ENCODE assay signal across 16 cellular contexts in genomic region chr10:3932597-3933380, GRCh38.
DNase-seq lines count a peak whose midpoint lies in the region; ATAC-seq and TF ChIP-seq lines count a peak whose summit lies in the region.
"Had no signal": no experiment of that assay in that cellular context is flagged by ENCODE, and none has a peak within 500 bp of the region (broad histone marks: within the 10 kb centered on the region; RNA-seq: fewer than 3 reads in every experiment).

No MANE protein-coding gene starts in this region.

- H3K27me3 ChIP-seq in DND-41 (ENCODE audit: insufficient read depth, low read length, poor library complexity), result no peaks in the 10 kb centered on the region
- H3K27me3 ChIP-seq: BLaER1 treated with 17β-estradiol and CSF1 and Interleukin-3, amounts not matched to agents 10 nM and 100 nM had no signal

- peaks cover 58% of the 10 kb centered on the region for H3K4me1 Mint-ChIP-seq in activated CD4-positive, alpha-beta T cell treated with anti-CD3 and anti-CD28 coated beads, Interleukin-2, amount 10 ng/mL, durations not matched to agents 7 days and 5 days
- peaks cover 56% of the 10 kb centered on the region for H3K4me1 Mint-ChIP-seq in activated CD8-positive, alpha-beta T cell treated with anti-CD3 and anti-CD28 coated beads for 36 hours (ENCODE audit: low read depth)
- H3K4me1 Mint-ChIP-seq in dendritic cell treated with granulocyte-macrophage colony-stimulating factor and Interleukin-4, amounts not matched to agents 40 ng/mL and 50 ng/mL, for 4 days (ENCODE audit: low read depth), result peaks cover 48% of the 10 kb centered on the region

- no peak for TF ChIP-seq CTCF in DND-41 (IDR thresholded peaks at IDR 0.05; ENCODE audit: borderline replicate concordance, extremely low read depth, low read length, poor library complexity, severe bottlenecking)
- TF ChIP-seq CTCF in activated CD8-positive, alpha-beta T cell treated with anti-CD3 and anti-CD28 coated beads for 36 hours (IDR thresholded peaks at IDR 0.05), result no peak

- H3K9me3 ChIP-seq in DND-41 (ENCODE audit: insufficient read depth, low read length, severe bottlenecking), result no peaks in the 10 kb centered on the region

- 0 out of 2 replicates have a peak overlapping the region, but pooled peaks have one; percentile 33 for H2AFZ ChIP-seq in DND-41 (ENCODE audit: low read depth, low read length)

- H4K20me1 ChIP-seq in DND-41 (ENCODE audit: insufficient read depth, low read length), result no peaks in the 10 kb centered on the region
- H4K20me1 ChIP-seq: BLaER1 treated with 17β-estradiol and CSF1 and Interleukin-3, amounts not matched to agents 10 nM and 100 nM had no signal

- POLR2A ChIA-PET in activated CD4-positive, alpha-beta T cell treated with anti-CD3 and anti-CD28 coated beads, Interleukin-2, amount 10 ng/mL, durations not matched to agents 7 days and 5 days (lab: Charles Lee), result interaction anchor here (0.6 kb wide), 1 partner anchor 113 kb away, joined by 4 read pairs; no protein-coding TSS in a partner anchor
- POLR2A ChIA-PET in activated CD8-positive, alpha-beta T cell treated with anti-CD3 and anti-CD28 coated beads for 36 hours (lab: Charles Lee), result interaction anchor here (0.9 to 4.5 kb wide), 5 partner anchors 13 to 150 kb away, joined by 3 to 26 read pairs (median 3); partner anchors contain the start of gene KLF6

- no peak overlapping the region for H3K4me2 ChIP-seq in DND-41 (ENCODE audit: insufficient read depth, low read length)

- peaks cover 33% of the 10 kb centered on the region for H3K36me3 Mint-ChIP-seq in activated CD4-positive, alpha-beta T cell treated with anti-CD3 and anti-CD28 coated beads, Interleukin-2, amount 10 ng/mL, durations not matched to agents 7 days and 5 days (ENCODE audit: low read depth)
- H3K36me3 Mint-ChIP-seq in activated CD8-positive, alpha-beta T cell treated with anti-CD3 and anti-CD28 coated beads for 36 hours (ENCODE audit: low read depth), result peaks cover 9% of the 10 kb centered on the region
- no peaks in the 10 kb centered on the region for H3K36me3 Mint-ChIP-seq in dendritic cell treated with granulocyte-macrophage colony-stimulating factor and Interleukin-4, amounts not matched to agents 40 ng/mL and 50 ng/mL, for 4 days (ENCODE audit: low read depth)

- H3K36me3 ChIP-seq in DND-41 (ENCODE audit: insufficient read depth, low read length), result no peaks in the 10 kb centered on the region
- H3K36me3 ChIP-seq: BLaER1 treated with 17β-estradiol and CSF1 and Interleukin-3, amounts not matched to agents 10 nM and 100 nM had no signal

- H3K79me2 ChIP-seq in DND-41 (ENCODE audit: insufficient read depth, low read length), result no peaks in the 10 kb centered on the region

- H3K4me3 ChIP-seq in DND-41 (ENCODE audit: low read depth in 1 of 2, low read length in 2 of 2), result no peak overlapping the region
- H3K4me3 ChIP-seq: BLaER1 treated with 17β-estradiol and CSF1 and Interleukin-3, amounts not matched to agents 10 nM and 100 nM had no signal

- intact Hi-C loops in activated CD8-positive, alpha-beta T cell treated with anti-CD3 and anti-CD28 coated beads for 36 hours (cut with micrococcal nuclease), result no loop called here
- intact Hi-C loops in dendritic cell treated with granulocyte-macrophage colony-stimulating factor and Interleukin-4, amounts not matched to agents 40 ng/mL and 50 ng/mL, for 4 days (cut with micrococcal nuclease), result no loop called here

- no peak overlapping the region for H3K27ac ChIP-seq in DND-41 (ENCODE audit: low read length)
- H3K27ac ChIP-seq: BLaER1 treated with 17β-estradiol and CSF1 and Interleukin-3, amounts not matched to agents 10 nM and 100 nM had no signal

- DNase-seq in activated CD4-positive, alpha-beta T cell treated with anti-CD3 and anti-CD28 coated beads, Interleukin-2, amount 10 ng/mL, durations not matched to agents 7 days and 5 days, result no peak
- no peak for DNase-seq in activated CD4-positive, alpha-beta T cell treated with anti-CD3 and anti-CD28 coated beads, Interleukin-2, amount 50 U/mL, for 1 hour
- DNase-seq in DND-41 (no peak), GOT3 (lab: John Stamatoyannopoulos, UW) (no peak)
- DNase-seq in activated CD8-positive, alpha-beta T cell treated with anti-CD3 and anti-CD28 coated beads for 36 hours, result no peak
- DNase-seq: DMS 273 treated with DMSO at 0.1 percent for 48 hours, EL, H9, KG1, NCI-H1105, NCI-H1694 treated with DMSO at 0.1 percent for 48 hours, NCI-H69 had no signal

- CTCF ChIA-PET in activated CD4-positive, alpha-beta T cell treated with anti-CD3 and anti-CD28 coated beads, Interleukin-2, amount 10 ng/mL, durations not matched to agents 7 days and 5 days (lab: Charles Lee), result interaction anchor here (0.6 to 4.6 kb wide), 10 partner anchors 8 to 184 kb away, joined by 3 to 25 read pairs (median 4); partner anchors contain the start of gene KLF6
- CTCF ChIA-PET in activated CD8-positive, alpha-beta T cell treated with anti-CD3 and anti-CD28 coated beads for 36 hours (lab: Charles Lee), result interaction anchor here (1.2 to 1.6 kb wide), 2 partner anchors 10 to 13 kb away, joined by 3 to 8 read pairs; no protein-coding TSS in a partner anchor

- H3K9ac ChIP-seq in DND-41 (ENCODE audit: low read depth, low read length), result no peak overlapping the region
- H3K9ac ChIP-seq: BLaER1 treated with 17β-estradiol and CSF1 and Interleukin-3, amounts not matched to agents 10 nM and 100 nM had no signal

- H3K27ac Mint-ChIP-seq in activated CD4-positive, alpha-beta T cell treated with anti-CD3 and anti-CD28 coated beads, Interleukin-2, amount 10 ng/mL, durations not matched to agents 7 days and 5 days, result peak overlapping the region; percentile 93
- H3K27ac Mint-ChIP-seq in activated CD8-positive, alpha-beta T cell treated with anti-CD3 and anti-CD28 coated beads for 36 hours, result peak overlapping the region; percentile 91
- peak overlapping the region; percentile 79 for H3K27ac Mint-ChIP-seq in dendritic cell treated with granulocyte-macrophage colony-stimulating factor and Interleukin-4, amounts not matched to agents 40 ng/mL and 50 ng/mL, for 4 days
- H3K27ac Mint-ChIP-seq: H9 had no signal

- ATAC-seq in DND-41 (ENCODE audit: insufficient read depth, low read depth) (peak; percentile 30; the same call in 2 of the 3 replicates), SK-N-SH treated with all-trans-retinoic acid at 6 μM for 48 hours (no peak), GM21381 (IDR thresholded peaks at IDR 0.05; ENCODE audit: unreplicated experiment) (no peak)
- ATAC-seq in activated CD8-positive, alpha-beta T cell treated with anti-CD3 and anti-CD28 coated beads for 36 hours, result no peak

- H3K4me1 ChIP-seq in DND-41 (ENCODE audit: insufficient read depth, low read length), result peaks cover 21% of the 10 kb centered on the region

- peaks cover 18% of the 10 kb centered on the region for H3K9me3 Mint-ChIP-seq in activated CD4-positive, alpha-beta T cell treated with anti-CD3 and anti-CD28 coated beads, Interleukin-2, amount 10 ng/mL, durations not matched to agents 7 days and 5 days
- no peaks in the 10 kb centered on the region for H3K9me3 Mint-ChIP-seq in activated CD8-positive, alpha-beta T cell treated with anti-CD3 and anti-CD28 coated beads for 36 hours
- H3K9me3 Mint-ChIP-seq in dendritic cell treated with granulocyte-macrophage colony-stimulating factor and Interleukin-4, amounts not matched to agents 40 ng/mL and 50 ng/mL, for 4 days, result peaks cover 15% of the 10 kb centered on the region
- H3K9me3 Mint-ChIP-seq: H9 had no signal

- H3K27me3 Mint-ChIP-seq in activated CD4-positive, alpha-beta T cell treated with anti-CD3 and anti-CD28 coated beads, Interleukin-2, amount 10 ng/mL, durations not matched to agents 7 days and 5 days, result no peaks in the 10 kb centered on the region
- no peaks in the 10 kb centered on the region for H3K27me3 Mint-ChIP-seq in activated CD8-positive, alpha-beta T cell treated with anti-CD3 and anti-CD28 coated beads for 36 hours
- H3K27me3 Mint-ChIP-seq in dendritic cell treated with granulocyte-macrophage colony-stimulating factor and Interleukin-4, amounts not matched to agents 40 ng/mL and 50 ng/mL, for 4 days, result peaks cover 2% of the 10 kb centered on the region

- no peak overlapping the region for H3K4me3 Mint-ChIP-seq in activated CD4-positive, alpha-beta T cell treated with anti-CD3 and anti-CD28 coated beads, Interleukin-2, amount 10 ng/mL, durations not matched to agents 7 days and 5 days
- H3K4me3 Mint-ChIP-seq in activated CD8-positive, alpha-beta T cell treated with anti-CD3 and anti-CD28 coated beads for 36 hours, result no peak overlapping the region
- no peak overlapping the region for H3K4me3 Mint-ChIP-seq in dendritic cell treated with granulocyte-macrophage colony-stimulating factor and Interleukin-4, amounts not matched to agents 40 ng/mL and 50 ng/mL, for 4 days
- H3K4me3 Mint-ChIP-seq: H9 had no signal

TF ChIP-seq in SK-N-SH treated with all-trans-retinoic acid at 6 μM for 48 hours, 23 proteins besides CTCF, POLR2A, EP300 and RAD21:
- no peak for TF ChIP-seq TOX (CRISPR knock-in tag; IDR thresholded peaks at IDR 0.05; ENCODE audit: borderline replicate concordance)
- TF ChIP-seq GLIS3 (CRISPR knock-in tag; IDR thresholded peaks at IDR 0.05), result no peak
- TF ChIP-seq PPARA (CRISPR knock-in tag; IDR thresholded peaks at IDR 0.05; ENCODE audit: borderline replicate concordance), result no peak
- TF ChIP-seq, protein P1, sequence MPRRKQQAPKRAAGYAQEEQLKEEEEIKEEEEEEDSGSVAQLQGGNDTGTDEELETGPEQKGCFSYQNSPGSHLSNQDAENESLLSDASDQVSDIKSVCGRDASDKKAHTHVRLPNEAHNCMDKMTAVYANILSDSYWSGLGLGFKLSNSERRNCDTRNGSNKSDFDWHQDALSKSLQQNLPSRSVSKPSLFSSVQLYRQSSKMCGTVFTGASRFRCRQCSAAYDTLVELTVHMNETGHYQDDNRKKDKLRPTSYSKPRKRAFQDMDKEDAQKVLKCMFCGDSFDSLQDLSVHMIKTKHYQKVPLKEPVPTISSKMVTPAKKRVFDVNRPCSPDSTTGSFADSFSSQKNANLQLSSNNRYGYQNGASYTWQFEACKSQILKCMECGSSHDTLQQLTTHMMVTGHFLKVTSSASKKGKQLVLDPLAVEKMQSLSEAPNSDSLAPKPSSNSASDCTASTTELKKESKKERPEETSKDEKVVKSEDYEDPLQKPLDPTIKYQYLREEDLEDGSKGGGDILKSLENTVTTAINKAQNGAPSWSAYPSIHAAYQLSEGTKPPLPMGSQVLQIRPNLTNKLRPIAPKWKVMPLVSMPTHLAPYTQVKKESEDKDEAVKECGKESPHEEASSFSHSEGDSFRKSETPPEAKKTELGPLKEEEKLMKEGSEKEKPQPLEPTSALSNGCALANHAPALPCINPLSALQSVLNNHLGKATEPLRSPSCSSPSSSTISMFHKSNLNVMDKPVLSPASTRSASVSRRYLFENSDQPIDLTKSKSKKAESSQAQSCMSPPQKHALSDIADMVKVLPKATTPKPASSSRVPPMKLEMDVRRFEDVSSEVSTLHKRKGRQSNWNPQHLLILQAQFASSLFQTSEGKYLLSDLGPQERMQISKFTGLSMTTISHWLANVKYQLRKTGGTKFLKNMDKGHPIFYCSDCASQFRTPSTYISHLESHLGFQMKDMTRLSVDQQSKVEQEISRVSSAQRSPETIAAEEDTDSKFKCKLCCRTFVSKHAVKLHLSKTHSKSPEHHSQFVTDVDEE (CRISPR knock-in tag; IDR thresholded peaks at IDR 0.05), result no peak
- no peak for TF ChIP-seq TCF4 (CRISPR knock-in tag; IDR thresholded peaks at IDR 0.05; ENCODE audit: borderline replicate concordance)
- no peak for TF ChIP-seq OSR1 (CRISPR knock-in tag; IDR thresholded peaks at IDR 0.05)
- no peak for TF ChIP-seq ZNF8 (CRISPR knock-in tag; IDR thresholded peaks at IDR 0.05)
